Comparison of ENCODE assay signal across 16 cellular contexts in genomic region chr3:31246293-31247062, GRCh38.
DNase-seq lines count a peak whose midpoint lies in the region; ATAC-seq, FAIRE-seq and TF ChIP-seq lines count a peak whose summit lies in the region.
"Had no signal": no experiment of that assay in that cellular context is flagged by ENCODE, and none has a peak within 500 bp of the region (broad histone marks: within the 10 kb centered on the region; RNA-seq: fewer than 3 reads in every experiment).

No MANE protein-coding gene starts in this region.

- H3K36me3 ChIP-seq in endodermal cell (ENCODE audit: control insufficient read depth, insufficient read depth, low read length), result no peaks in the 10 kb centered on the region
- H3K36me3 ChIP-seq in trophoblast cell (ENCODE audit: control insufficient read depth in 1 of 2, insufficient read depth in 2 of 2, low read length in 2 of 2), result no peaks in the 10 kb centered on the region
- H3K36me3 ChIP-seq in kidney (ENCODE audit: control insufficient read depth in 1 of 2, insufficient read depth in 2 of 2, low read length in 2 of 2), result no peaks in the 10 kb centered on the region

- H3K9me3 ChIP-seq in endodermal cell (ENCODE audit: control insufficient read depth, low read length) (no peaks in the 10 kb centered on the region), trophoblast cell (ENCODE audit: insufficient read depth, low read depth, low read length) (no peaks in the 10 kb centered on the region), kidney (ENCODE audit: control insufficient read depth in 1 of 2, low read length in 2 of 2) (no peaks in the 10 kb centered on the region)
- H3K9me3 ChIP-seq: Caco-2 had no signal

- H3K27ac Mint-ChIP-seq in endodermal cell, result no peak overlapping the region
- H3K27ac Mint-ChIP-seq in activated T-helper 1 cell treated with anti-CD3 and anti-CD28 coated beads, Interleukin-12 subunit alpha, Interleukin-12 subunit beta, Interleukin-2, Interleukin-4 antibody, amounts not matched to agents 30 ng/mL and 10 ng/mL and 1 ng/mL, durations not matched to agents 14 hours and 24 hours and 36 hours, result no peak overlapping the region
- H3K27ac Mint-ChIP-seq: HFFc6 had no signal

- H3K4me1 ChIP-seq in endodermal cell (ENCODE audit: control insufficient read depth, insufficient read depth, low read length), result no peaks in the 10 kb centered on the region
- peaks cover 14 to 19% of the 10 kb centered on the region in 2 experiments for H3K4me1 ChIP-seq in trophoblast cell (ENCODE audit: control insufficient read depth in 1 of 2, insufficient read depth in 2 of 2, low read length in 2 of 2)
- no peaks in the 10 kb centered on the region for H3K4me1 ChIP-seq in kidney (ENCODE audit: control insufficient read depth in 1 of 2, insufficient read depth in 1 of 2, low read depth in 1 of 2, low read length in 2 of 2)

- peaks cover 21% of the 10 kb centered on the region for H3K4me1 Mint-ChIP-seq in endodermal cell
- peaks cover 48% of the 10 kb centered on the region for H3K4me1 Mint-ChIP-seq in activated T-helper 1 cell treated with anti-CD3 and anti-CD28 coated beads, Interleukin-12 subunit alpha, Interleukin-12 subunit beta, Interleukin-2, Interleukin-4 antibody, amounts not matched to agents 30 ng/mL and 10 ng/mL and 1 ng/mL, durations not matched to agents 14 hours and 24 hours and 36 hours (ENCODE audit: low read depth)

- peak; percentile 39; the same call in 1 of the 2 replicates for TF ChIP-seq POLR2A in GM12891 (IDR thresholded peaks at IDR 0.05; ENCODE audit: low read depth, low read length)

- H3K27ac ChIP-seq in endodermal cell (ENCODE audit: low read depth, low read length) (no peak overlapping the region), trophoblast cell (ENCODE audit: low read depth, low read length) (no peak overlapping the region), kidney (ENCODE audit: low read depth in 2 of 2, low read length in 2 of 2) (no peak overlapping the region)
- H3K27ac ChIP-seq: KMS-11 had no signal

- no peak overlapping the region for H2BK120ac ChIP-seq in trophoblast cell (ENCODE audit: insufficient read depth, low read length, poor library complexity)

- no peak overlapping the region for H3K4me3 Mint-ChIP-seq in endodermal cell
- no peak overlapping the region for H3K4me3 Mint-ChIP-seq in activated T-helper 1 cell treated with anti-CD3 and anti-CD28 coated beads, Interleukin-12 subunit alpha, Interleukin-12 subunit beta, Interleukin-2, Interleukin-4 antibody, amounts not matched to agents 30 ng/mL and 10 ng/mL and 1 ng/mL, durations not matched to agents 14 hours and 24 hours and 36 hours
- H3K4me3 Mint-ChIP-seq: CD4-positive, CD25-positive, alpha-beta regulatory T cell; HFFc6 had no signal

- no peak overlapping the region for H2BK5ac ChIP-seq in trophoblast cell (ENCODE audit: low read depth, low read length, poor library complexity)

- H2AK5ac ChIP-seq in trophoblast cell (ENCODE audit: low read length), result no peak overlapping the region

- H4K12ac ChIP-seq in trophoblast cell (ENCODE audit: low read depth, low read length), result no peak overlapping the region

- peaks cover 4% of the 10 kb centered on the region for H3K9me3 Mint-ChIP-seq in endodermal cell
- H3K9me3 Mint-ChIP-seq in activated T-helper 1 cell treated with anti-CD3 and anti-CD28 coated beads, Interleukin-12 subunit alpha, Interleukin-12 subunit beta, Interleukin-2, Interleukin-4 antibody, amounts not matched to agents 30 ng/mL and 10 ng/mL and 1 ng/mL, durations not matched to agents 14 hours and 24 hours and 36 hours, result peaks cover 6% of the 10 kb centered on the region
- H3K9me3 Mint-ChIP-seq: HFFc6 had no signal

- H4K8ac ChIP-seq in trophoblast cell (ENCODE audit: low read depth, low read length), result no peak overlapping the region

- H3K9ac ChIP-seq in endodermal cell (ENCODE audit: extremely low read depth, low read length, poor library complexity, severe bottlenecking), result no peak overlapping the region
- no peak overlapping the region for H3K9ac ChIP-seq in trophoblast cell (ENCODE audit: low read length)
- H3K9ac ChIP-seq in kidney (ENCODE audit: low read length in 2 of 2), result no peak overlapping the region
- H3K9ac ChIP-seq: KMS-11 had no signal

- H3K27me3 ChIP-seq in endodermal cell (ENCODE audit: control insufficient read depth, insufficient read depth, low read length, poor library complexity, severe bottlenecking) (no peaks in the 10 kb centered on the region), trophoblast cell (ENCODE audit: insufficient read depth, low read length) (no peaks in the 10 kb centered on the region)

- no peak overlapping the region for H3K23ac ChIP-seq in trophoblast cell (ENCODE audit: low read length)

- peak overlapping the region; percentile 33 for H3K4me3 ChIP-seq in endodermal cell (ENCODE audit: low read length)
- H3K4me3 ChIP-seq in trophoblast cell (ENCODE audit: low read depth, low read length), result no peak overlapping the region
- H3K4me3 ChIP-seq in kidney (ENCODE audit: low read length in 2 of 2), result no peak overlapping the region

- no peak overlapping the region for H3K4me2 ChIP-seq in trophoblast cell (ENCODE audit: low read length)
- H3K4me2 ChIP-seq: KMS-11 had no signal

- H3K36me3 Mint-ChIP-seq in endodermal cell (ENCODE audit: low read depth), result no peaks in the 10 kb centered on the region
- H3K36me3 Mint-ChIP-seq in activated T-helper 1 cell treated with anti-CD3 and anti-CD28 coated beads, Interleukin-12 subunit alpha, Interleukin-12 subunit beta, Interleukin-2, Interleukin-4 antibody, amounts not matched to agents 30 ng/mL and 10 ng/mL and 1 ng/mL, durations not matched to agents 14 hours and 24 hours and 36 hours (ENCODE audit: low read depth), result peaks cover 5% of the 10 kb centered on the region
- H3K36me3 Mint-ChIP-seq: CD4-positive, CD25-positive, alpha-beta regulatory T cell had no signal

- H2AFZ ChIP-seq in trophoblast cell (ENCODE audit: insufficient read depth, low read length, poor library complexity), result no peak overlapping the region

- peaks cover 12% of the 10 kb centered on the region for H3K79me1 ChIP-seq in trophoblast cell (ENCODE audit: low read length)

- TF ChIP-seq CTCF in endodermal cell (conservative IDR thresholded peaks at IDR 0.05), result no peak
- TF ChIP-seq CTCF in kidney (IDR thresholded peaks at IDR 0.05; ENCODE audit: borderline replicate concordance, extremely low read depth, insufficient read depth), result no peak

- no peaks in the 10 kb centered on the region for H3K79me2 ChIP-seq in trophoblast cell (ENCODE audit: control insufficient read depth, insufficient read depth, low read length, poor library complexity)

- H4K91ac ChIP-seq in trophoblast cell (ENCODE audit: low read depth, low read length), result no peak overlapping the region

- no peak overlapping the region for H3K4ac ChIP-seq in trophoblast cell (ENCODE audit: low read depth, low read length)

- DNase-seq in GM12891 (ENCODE audit: insufficient read length, low spot score) (no peak), LHCN-M2 (ENCODE audit: low read depth) (peak; percentile 23), endodermal cell (no peak), trophoblast cell (no peak), kidney (no peak), KG1 (lab: John Stamatoyannopoulos, UW) (no peak)
- no peak for DNase-seq in activated T-helper 1 cell treated with anti-CD3 and anti-CD28 coated beads, Interleukin-12 subunit alpha, Interleukin-12 subunit beta, Interleukin-2, Interleukin-4 antibody, amounts not matched to agents 30 ng/mL and 10 ng/mL and 1 ng/mL, durations not matched to agents 14 hours and 24 hours and 36 hours (ENCODE audit: low spot score)
- DNase-seq: Caco-2; CD4-positive, CD25-positive, alpha-beta regulatory T cell; DMS153; HFFc6; NCI-H187 treated with DMSO at 0.1 percent for 48 hours; NCI-H526 treated with DMSO at 0.1 percent for 48 hours had no signal

- WGBS in endodermal cell (ENCODE audit: insufficient coverage in 1 of 2, insufficient read length in 1 of 2), 2 experiments, result 40 to 54% methylated on average over 1 to 2 of the region's 2 CpGs
- WGBS in trophoblast cell (ENCODE audit: extremely low coverage, insufficient coverage, insufficient read length), result no CpG with 5 or more reads among the region's 2 CpGs

- H3K14ac ChIP-seq in trophoblast cell (ENCODE audit: low read length), result no peak overlapping the region

- peak overlapping the region; percentile 27 for H2BK12ac ChIP-seq in trophoblast cell (ENCODE audit: low read length)

- intact Hi-C loops in kidney (cut with DNase I), result no loop called here
- intact Hi-C loops in activated T-helper 1 cell treated with anti-CD3 and anti-CD28 coated beads, Interleukin-12 subunit alpha, Interleukin-12 subunit beta, Interleukin-2, Interleukin-4 antibody, amounts not matched to agents 30 ng/mL and 10 ng/mL and 1 ng/mL, durations not matched to agents 14 hours and 24 hours and 36 hours (cut with micrococcal nuclease), result no loop called here

- no peak overlapping the region for H3K18ac ChIP-seq in trophoblast cell (ENCODE audit: low read length)

- H3K27me3 Mint-ChIP-seq in endodermal cell (ENCODE audit: insufficient read depth), result no peaks in the 10 kb centered on the region
- H3K27me3 Mint-ChIP-seq in activated T-helper 1 cell treated with anti-CD3 and anti-CD28 coated beads, Interleukin-12 subunit alpha, Interleukin-12 subunit beta, Interleukin-2, Interleukin-4 antibody, amounts not matched to agents 30 ng/mL and 10 ng/mL and 1 ng/mL, durations not matched to agents 14 hours and 24 hours and 36 hours (ENCODE audit: insufficient read depth), result no peaks in the 10 kb centered on the region
- H3K27me3 Mint-ChIP-seq: CD4-positive, CD25-positive, alpha-beta regulatory T cell had no signal

- FAIRE-seq in GM12891 (lab: Jason Lieb, UNC), result peak; percentile 35
- no peak for FAIRE-seq in kidney (lab: Jason Lieb, UNC)

- ATAC-seq in GM21717 (IDR thresholded peaks at IDR 0.05; ENCODE audit: unreplicated experiment), result no peak
- ATAC-seq: Panc1 had no signal

TF ChIP-seq in GM12891, 5 proteins besides CTCF, POLR2A, EP300 and RAD21:
- TF ChIP-seq POLR2AphosphoS5 (IDR thresholded peaks at IDR 0.05; ENCODE audit: low read depth, low read length) (0 out of 2 replicates have a peak, but pooled peaks have one; percentile 33), PAX5 (IDR thresholded peaks at IDR 0.05; ENCODE audit: insufficient read depth, low read length, severe bottlenecking) (no peak), TAF1 (IDR thresholded peaks at IDR 0.05; ENCODE audit: low read depth, low read length) (peak; percentile 28; the same call in 1 of the 2 replicates), SPI1 (IDR thresholded peaks at IDR 0.05; ENCODE audit: low read depth, low read length) (no peak), POU2F2 (IDR thresholded peaks at IDR 0.05; ENCODE audit: low read depth, low read length) (no peak)
